17 cellular contexts compared by ENCODE assay signal in the genomic region with DNA sequence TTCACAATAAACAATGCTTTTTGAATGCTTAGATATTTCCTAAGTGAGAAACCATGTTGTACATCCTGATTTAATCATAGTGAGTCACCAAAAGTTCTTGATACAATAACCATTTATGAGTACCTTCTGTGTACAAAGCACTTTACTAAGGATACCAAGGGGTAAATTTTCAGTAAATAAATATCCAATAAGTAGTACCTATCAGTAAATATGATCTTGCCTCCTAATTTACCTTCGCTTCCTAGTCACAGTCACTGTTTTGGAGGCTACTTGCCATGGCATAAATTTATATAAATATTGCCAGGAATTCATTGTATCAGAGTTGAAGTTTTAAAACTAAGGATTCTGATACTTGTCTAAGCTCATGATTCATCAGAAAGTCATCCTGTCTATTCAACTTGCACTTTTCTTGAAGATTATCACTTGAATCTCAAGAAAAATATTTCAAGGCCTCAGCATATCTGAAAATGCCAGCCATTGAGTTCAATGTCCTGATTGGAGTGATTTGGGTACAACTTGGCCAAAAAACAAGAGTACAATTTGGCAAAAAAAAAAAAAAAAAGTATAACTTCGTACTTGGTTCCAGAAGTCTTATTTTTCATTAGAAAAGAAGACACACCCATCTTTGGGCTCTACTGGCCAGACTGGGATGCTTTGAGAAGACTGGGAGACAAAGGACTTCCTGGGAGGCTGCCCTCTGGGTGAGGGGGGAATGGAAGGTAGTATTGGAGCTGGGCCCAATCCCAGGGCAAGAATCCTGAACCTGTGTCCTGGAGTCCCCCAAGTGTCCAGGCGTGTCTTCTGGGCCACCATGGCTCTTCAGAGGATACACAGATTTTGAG. TPM values are rescaled to one million over a fixed set of nuclear protein-coding genes. Genes with fewer than 3 reads are reported as not detected.
DNase-seq lines count a peak whose midpoint lies in the region; ATAC-seq, FAIRE-seq and TF ChIP-seq lines count a peak whose summit lies in the region.
"Had no signal": no experiment of that assay in that cellular context is flagged by ENCODE, and none has a peak within 500 bp of the region (broad histone marks: within the 10 kb centered on the region; RNA-seq: fewer than 3 reads in every experiment).

No MANE protein-coding gene starts in this region.

- peak overlapping the region; percentile 70 for H3K4me2 ChIP-seq in astrocyte (ENCODE audit: low read length)

- peaks cover 16% of the 10 kb centered on the region for H4K20me1 ChIP-seq in astrocyte (ENCODE audit: insufficient read depth, low read length)

- no peak overlapping the region for H3K4me3 ChIP-seq in astrocyte (ENCODE audit: insufficient read depth, low read depth, low read length)
- no peak overlapping the region for H3K4me3 ChIP-seq in Peyer's patch

- peaks cover 73% of the 10 kb centered on the region for H3K79me2 ChIP-seq in astrocyte (ENCODE audit: insufficient read depth, low read length)

- DNase-seq in ACHN (peak; percentile 18), HT1080 (ENCODE audit: low read depth) (peak; percentile 76), astrocyte (ENCODE audit: low read depth) (peak; percentile 71), foreskin keratinocyte (peak; percentile 78 to 89), NCI-H146 treated with DMSO at 0.1 percent for 48 hours (lab: John Stamatoyannopoulos, UW; ENCODE audit: unreplicated experiment) (no peak), Peyer's patch (no peak)
- DNase-seq: activated CD4-positive, alpha-beta T cell treated with anti-CD3 and anti-CD28 coated beads, Interleukin-2, amount 10 ng/mL, durations not matched to agents 24 days and 14 days; activated effector memory CD4-positive, alpha-beta T cell treated with anti-CD3 and anti-CD28 coated beads, Interleukin-2, amount 50 U/mL, for 16 hours; GF-D8; head of caudate nucleus; NCI-H1417; NCI-H82; nucleus accumbens had no signal

- H3K4me3 Mint-ChIP-seq in astrocyte (ENCODE audit: unreplicated experiment): no peak overlapping the region
- H3K4me3 Mint-ChIP-seq: activated CD4-positive, alpha-beta T cell treated with anti-CD3 and anti-CD28 coated beads, Interleukin-2, amount 10 ng/mL, durations not matched to agents 24 days and 14 days had no signal

- peaks cover 20% of the 10 kb centered on the region for H3K4me1 ChIP-seq in astrocyte (ENCODE audit: insufficient read depth, low read length)
- H3K4me1 ChIP-seq in foreskin keratinocyte: peaks cover 45% of the 10 kb centered on the region
- H3K4me1 ChIP-seq in Peyer's patch: no peaks in the 10 kb centered on the region

- H3K27me3 ChIP-seq in astrocyte (ENCODE audit: insufficient read depth, low read length): no peaks in the 10 kb centered on the region
- H3K27me3 ChIP-seq in foreskin keratinocyte: no peaks in the 10 kb centered on the region
- no peaks in the 10 kb centered on the region for H3K27me3 ChIP-seq in Peyer's patch

- peak overlapping the region; percentile 84 for H3K27ac Mint-ChIP-seq in astrocyte (ENCODE audit: unreplicated experiment)
- H3K27ac Mint-ChIP-seq: activated CD4-positive, alpha-beta T cell treated with anti-CD3 and anti-CD28 coated beads, Interleukin-2, amount 10 ng/mL, durations not matched to agents 24 days and 14 days had no signal

- no peaks in the 10 kb centered on the region for H3K9me3 Mint-ChIP-seq in astrocyte (ENCODE audit: unreplicated experiment)

- TF ChIP-seq CTCF in astrocyte (IDR thresholded peaks at IDR 0.05; ENCODE audit: insufficient read depth, low read depth, low read length) (no peak), foreskin keratinocyte (conservative IDR thresholded peaks at IDR 0.05) (no peak), Peyer's patch (IDR thresholded peaks at IDR 0.05) (no peak)

- FAIRE-seq in astrocyte (lab: Jason Lieb, UNC): no peak
- FAIRE-seq: colon had no signal

- no peak for TF ChIP-seq POLR2A in Peyer's patch (IDR thresholded peaks at IDR 0.05)

- in situ Hi-C loops in ACHN (cut with HindIII; ENCODE audit: low pct_ligation_motif_present, low pct_unique_long_range_greater_than_20kb, low sequenced_read_pairs): no loop called here

- peaks cover 31% of the 10 kb centered on the region for H3K4me1 Mint-ChIP-seq in astrocyte (ENCODE audit: low read depth, unreplicated experiment)

- ATAC-seq in foreskin keratinocyte (peak; percentile 84), GM21423 (IDR thresholded peaks at IDR 0.05; ENCODE audit: unreplicated experiment) (no peak), HG02763 (IDR thresholded peaks at IDR 0.05; ENCODE audit: unreplicated experiment) (no peak)

- peaks cover 19% of the 10 kb centered on the region for H3K36me3 Mint-ChIP-seq in astrocyte (ENCODE audit: low read depth, unreplicated experiment)

- H3K27ac ChIP-seq in astrocyte (ENCODE audit: low read depth, low read length): peak overlapping the region; percentile 71
- peak overlapping the region; percentile 18 for H3K27ac ChIP-seq in foreskin keratinocyte
- no peak overlapping the region for H3K27ac ChIP-seq in Peyer's patch
- H3K27ac ChIP-seq: C4-2B had no signal

- H2AFZ ChIP-seq in astrocyte (ENCODE audit: low read depth, low read length): no peak overlapping the region

- H3K9me3 ChIP-seq in astrocyte (ENCODE audit: insufficient read depth, low read depth, low read length): no peaks in the 10 kb centered on the region
- no peaks in the 10 kb centered on the region for H3K9me3 ChIP-seq in Peyer's patch

- H3K9ac ChIP-seq in astrocyte (ENCODE audit: low read length): no peak overlapping the region

- no peaks in the 10 kb centered on the region for H3K27me3 Mint-ChIP-seq in astrocyte (ENCODE audit: low read depth, unreplicated experiment)
- H3K27me3 Mint-ChIP-seq: activated CD4-positive, alpha-beta T cell treated with anti-CD3 and anti-CD28 coated beads, Interleukin-2, amount 10 ng/mL, durations not matched to agents 24 days and 14 days had no signal

- H3K36me3 ChIP-seq in astrocyte (ENCODE audit: insufficient read depth, low read length): peaks cover 19% of the 10 kb centered on the region
- peaks cover 0 to 24% (median 0%) of the 10 kb centered on the region in 3 donors for H3K36me3 ChIP-seq in Peyer's patch

RNA-seq across cellular contexts. Expression of gene RAB22A, which starts 32.8 kb away (rescaled TPM):
- 12.7 and 16.0 TPM in 2 replicates for total RNA-seq in HT1080 (2014; rRNA removed; shearing (Covaris generic))
- polyA plus RNA-seq in HT1080 (2015; cell fraction: cytosol; rRNA removed): 16.0 and 19.4 TPM in 2 replicates
- 8.2 and 10.1 TPM in 2 replicates for polyA plus RNA-seq in HT1080 (2015; cell fraction: nucleus; rRNA removed)
- total RNA-seq in astrocyte (16.6 and 18.8 TPM in 2 replicates), foreskin keratinocyte (18.7 and 19.3 TPM in 2 replicates), Peyer's patch (10 to 100 TPM; 12.4 to 29.4 (median 19.2) TPM)
- polyA plus RNA-seq in foreskin keratinocyte: 7.5 and 8.2 TPM in 2 replicates

RNA-seq across cellular contexts. Expression of gene VAPB, which starts 46.7 kb away (rescaled TPM):
- 5.5 and 14.2 TPM in 2 replicates for total RNA-seq in HT1080 (2014; rRNA removed; shearing (Covaris generic))
- polyA plus RNA-seq in HT1080 (2015; cell fraction: cytosol; rRNA removed): 26.8 and 28.5 TPM in 2 replicates
- polyA plus RNA-seq in HT1080 (2015; cell fraction: nucleus; rRNA removed): 24.9 and 26.9 TPM in 2 replicates
- 57.6 and 61.5 TPM in 2 replicates for total RNA-seq in astrocyte
- total RNA-seq in foreskin keratinocyte: 39.2 and 41.6 TPM in 2 replicates
- polyA plus RNA-seq in foreskin keratinocyte: 38.7 and 41.7 TPM in 2 replicates
- total RNA-seq in Peyer's patch: 10 to 100 TPM; 24.6 to 30.8 (median 29.4) TPM

Comparison
In these comparisons a context has a peak if more than half of its experiments do, and no peak if none do; other contexts are left out.
1. DNase-seq: peak in ACHN (single experiment), HT1080 (single experiment), astrocyte (single experiment) and foreskin keratinocyte (2 of 2); none in NCI-H146 treated with DMSO at 0.1 percent for 48 hours (single experiment) and Peyer's patch (0 of 3).
2. H3K27ac ChIP-seq: peak in astrocyte (single experiment) and foreskin keratinocyte (single experiment); none in Peyer's patch (0 of 4).